Comparison of ENCODE assay signal across 8 cellular contexts in genomic region chr2:216114476-216115223, GRCh38. TPM values are rescaled to one million over a fixed set of nuclear protein-coding genes. Genes with fewer than 3 reads are reported as not detected.
DNase-seq lines count a peak whose midpoint lies in the region; ATAC-seq and TF ChIP-seq lines count a peak whose summit lies in the region.

No MANE protein-coding gene starts in this region.

- peak overlapping the region; percentile 92 for H3K4me2 ChIP-seq in SK-N-SH

- no peak for TF ChIP-seq EP300 in SK-N-SH (IDR thresholded peaks at IDR 0.05; ENCODE audit: borderline replicate concordance in 1 of 2, low read depth in 1 of 2, low read length in 1 of 2)

- peak; percentile 76 to 92 for ATAC-seq in activated naive CD4-positive, alpha-beta T cell treated with anti-CD3 and anti-CD28 coated beads, Interleukin-2, amount 50 U/mL, for 72 hours
- peak; percentile 99 for ATAC-seq in omental fat pad (ENCODE audit: low FRiP score)

- H3K9me3 ChIP-seq in SK-N-SH (no peaks in the 10 kb centered on the region), testis (no peaks in the 10 kb centered on the region)

- peaks cover 92% of the 10 kb centered on the region for H3K79me2 ChIP-seq in SK-N-SH (ENCODE audit: insufficient read depth)

- H3K4me3 ChIP-seq in SK-N-SH (ENCODE audit: low read depth in 2 of 2, low read length in 1 of 2) (peak overlapping the region; percentile 49 to 63), testis (peak overlapping the region; percentile 58 to 71)

- peaks cover 11% of the 10 kb centered on the region for H4K20me1 ChIP-seq in SK-N-SH (ENCODE audit: insufficient read depth)

- H3K36me3 ChIP-seq in SK-N-SH (replicated peaks in 1 of 2; ENCODE audit: control insufficient read depth in 1 of 2, insufficient read depth in 2 of 2, low read length in 1 of 2) = peaks cover 83 to 85% of the 10 kb centered on the region in 2 experiments
- no peaks in the 10 kb centered on the region for H3K36me3 ChIP-seq in testis (ENCODE audit: low read depth, missing control alignments)

- H3K9me2 ChIP-seq in SK-N-SH = no peaks in the 10 kb centered on the region

- H3K27me3 ChIP-seq in SK-N-SH (ENCODE audit: insufficient read depth) (no peaks in the 10 kb centered on the region), testis (no peaks in the 10 kb centered on the region)

- CTCF ChIA-PET in HEK293T (lab: Yijun Ruan, JAX) = interaction anchor here (0.6 to 1.1 kb wide), 10 partner anchors 8 to 1270 kb away, joined by 3 to 10 read pairs (median 3); no protein-coding TSS in a partner anchor
- CTCF ChIA-PET in SK-N-SH (lab: Yijun Ruan, JAX) = interaction anchor here (0.6 to 1.4 kb wide), 13 partner anchors 9 to 770 kb away, joined by 3 to 7 read pairs (median 4); no protein-coding TSS in a partner anchor

- H3K27ac ChIP-seq in SK-N-SH (ENCODE audit: low read depth in 2 of 2, low read length in 1 of 2) = peak overlapping the region; percentile 85 to 97
- H3K27ac ChIP-seq in testis = peak overlapping the region; percentile 82 to 87

- peak; percentile 94 for TF ChIP-seq CTCF in SK-N-SH (IDR thresholded peaks at IDR 0.05)
- peak in 1 of 3 donors; percentile 58 for TF ChIP-seq CTCF in omental fat pad (IDR thresholded peaks at IDR 0.05)
- peak; percentile 89 to 99 (median 98) for TF ChIP-seq CTCF in testis (IDR thresholded peaks at IDR 0.05)

- peaks cover 74 to 95% of the 10 kb centered on the region in 2 donors for H3K36me3 Mint-ChIP-seq in activated naive CD4-positive, alpha-beta T cell treated with anti-CD3 and anti-CD28 coated beads, Interleukin-2, amount 50 U/mL, for 72 hours

- H3K4me1 ChIP-seq in SK-N-SH (ENCODE audit: control insufficient read depth in 1 of 2, insufficient read depth in 2 of 2, low read depth in 1 of 2, low read length in 1 of 2) (peaks cover 38 to 48% of the 10 kb centered on the region in 2 experiments), testis (peaks cover 24% of the 10 kb centered on the region)

- TF ChIP-seq POLR2A in testis (IDR thresholded peaks at IDR 0.05) = no peak

- peak overlapping the region; percentile 38 for H2AFZ ChIP-seq in SK-N-SH (ENCODE audit: low read depth)

- intact Hi-C loops in testis (cut with DNase I; ENCODE audit: low total_unique reads) = loop anchor here (10.0 kb wide), 1 partner anchor 290 kb away; no protein-coding TSS in a partner anchor

- 7% methylated on average over 28 of the region's 28 CpGs for WGBS in SK-N-SH (ENCODE audit: low lambda C conversion rate)
- WGBS in testis, 2 donors = 5 to 8% methylated on average over 28 of the region's 28 CpGs

- peak overlapping the region; percentile 91 to 95 for H3K27ac Mint-ChIP-seq in activated naive CD4-positive, alpha-beta T cell treated with anti-CD3 and anti-CD28 coated beads, Interleukin-2, amount 50 U/mL, for 72 hours

- H3F3A ChIP-seq in SK-N-SH (replicated peaks; ENCODE audit: insufficient read depth) = peaks cover 23% of the 10 kb centered on the region

- DNase-seq in GM04504 (ENCODE audit: low read depth) (peak; percentile 98), HEK293T (ENCODE audit: extremely low spot score) (peak; percentile 98), NCI-H1048 (lab: John Stamatoyannopoulos, UW) (peak; percentile 98), SK-N-SH (peak; percentile 87), glomerular visceral epithelial cell (ENCODE audit: extremely low spot score) (peak; percentile 100), omental fat pad (ENCODE audit: low spot score) (peak; percentile 99), testis (peak; percentile 99)
- peak; percentile 95 to 97 for DNase-seq in activated naive CD4-positive, alpha-beta T cell treated with anti-CD3 and anti-CD28 coated beads, Interleukin-2, amount 50 U/mL, for 72 hours (ENCODE audit: low spot score in 2 of 2)

- no peak for TF ChIP-seq RAD21 in SK-N-SH (IDR thresholded peaks at IDR 0.05; ENCODE audit: low read length)

- peak overlapping the region; percentile 93 for H3K9ac ChIP-seq in SK-N-SH

- POLR2A ChIA-PET in HEK293T (lab: Yijun Ruan, JAX) = interaction anchor here (0.9 kb wide), 1 partner anchor 52 kb away, joined by 3 read pairs; no protein-coding TSS in a partner anchor
- POLR2A ChIA-PET in SK-N-SH (lab: Yijun Ruan, JAX) = interaction anchor here (0.7 to 1.6 kb wide), 4 partner anchors 33 to 384 kb away, joined by 3 to 7 read pairs (median 4); partner anchors contain the start of genes PECR, RPL37A, SMARCAL1 and TMEM169

- no peaks in the 10 kb centered on the region for H3K9me3 Mint-ChIP-seq in activated naive CD4-positive, alpha-beta T cell treated with anti-CD3 and anti-CD28 coated beads, Interleukin-2, amount 50 U/mL, for 72 hours

TF ChIP-seq in HEK293T, 16 proteins besides CTCF, POLR2A, EP300 and RAD21:
- TF ChIP-seq CTBP1 (IDR thresholded peaks at IDR 0.05; ENCODE audit: borderline replicate concordance) (no peak), ZNF384 (IDR thresholded peaks at IDR 0.05) (no peak), L3MBTL2 (conservative IDR thresholded peaks at IDR 0.05) (0 out of 2 replicates have a peak, but pooled peaks have one; percentile 7), FOXA1 (IDR thresholded peaks at IDR 0.05) (no peak), SP1 (IDR thresholded peaks at IDR 0.05) (no peak), NFRKB (IDR thresholded peaks at IDR 0.05) (peak; percentile 49; the same call in 1 of the 2 replicates), SUZ12 (IDR thresholded peaks at IDR 0.05) (no peak)

TF ChIP-seq in SK-N-SH, 30 proteins besides CTCF, POLR2A, EP300 and RAD21 (continues in another document):
- no peak for TF ChIP-seq GATA2 (CRISPR knock-in tag; IDR thresholded peaks at IDR 0.05)
- no peak for TF ChIP-seq RFX5 (IDR thresholded peaks at IDR 0.05; ENCODE audit: low read length)
- no peak for TF ChIP-seq MEF2A (IDR thresholded peaks at IDR 0.05; ENCODE audit: borderline replicate concordance, low read depth)
- TF ChIP-seq NRF1 (IDR thresholded peaks at IDR 0.05; ENCODE audit: low read depth, low read length) = peak; percentile 98
- TF ChIP-seq SIN3A (IDR thresholded peaks at IDR 0.05; ENCODE audit: borderline replicate concordance, low read depth, low read length) = no peak
- TF ChIP-seq RCOR1 (IDR thresholded peaks at IDR 0.05; ENCODE audit: low read length) = peak; percentile 39; the same call in 1 of the 2 replicates
- no peak for TF ChIP-seq USF2 (IDR thresholded peaks at IDR 0.05; ENCODE audit: borderline replicate concordance, low read depth, low read length)
- no peak for TF ChIP-seq FOSL2 (IDR thresholded peaks at IDR 0.05; ENCODE audit: borderline replicate concordance, low read depth)
- peak; percentile 89 for TF ChIP-seq MXI1 (IDR thresholded peaks at IDR 0.05; ENCODE audit: low read depth, low read length)
- peak; percentile 91 for TF ChIP-seq YY1 (IDR thresholded peaks at IDR 0.05; ENCODE audit: low read depth)
- TF ChIP-seq EZH2phosphoT487 (IDR thresholded peaks at IDR 0.05; ENCODE audit: borderline replicate concordance, low read depth) = no peak
- TF ChIP-seq CHD2 (IDR thresholded peaks at IDR 0.05; ENCODE audit: low read length, partially characterized antibody) = peak; percentile 70
- TF ChIP-seq GABPA (IDR thresholded peaks at IDR 0.05; ENCODE audit: low read depth) = no peak
- TF ChIP-seq TAF1 (IDR thresholded peaks at IDR 0.05; ENCODE audit: borderline replicate concordance, low read depth, low read length) = peak; percentile 77; the same call in 1 of the 2 replicates
- TF ChIP-seq TCF12 (IDR thresholded peaks at IDR 0.05) = no peak
- TF ChIP-seq SMC3 (IDR thresholded peaks at IDR 0.05; ENCODE audit: low read depth, low read length) = no peak
- TF ChIP-seq POLR2AphosphoS5 (IDR thresholded peaks at IDR 0.05; ENCODE audit: low read depth, low read length) = peak; percentile 88; the same call in 1 of the 2 replicates
- no peak for TF ChIP-seq NFIC (IDR thresholded peaks at IDR 0.05; ENCODE audit: borderline replicate concordance)
- TF ChIP-seq MAX (IDR thresholded peaks at IDR 0.05; ENCODE audit: low read depth) = peak; percentile 78; the same call in 1 of the 2 replicates
- TF ChIP-seq FOXJ3 (CRISPR knock-in tag; IDR thresholded peaks at IDR 0.05) = no peak
- no peak for TF ChIP-seq ELF1 (IDR thresholded peaks at IDR 0.05)

RNA-seq across cellular contexts. Expression of gene XRCC5, which starts 5.5 kb away (rescaled TPM):
- polyA plus RNA-seq in SK-N-SH (2012; rRNA removed) (125 and 167 TPM in 2 replicates), testis (ENCODE audit: insufficient read depth, low read depth, low replicate concordance) (145 TPM)
- polyA plus RNA-seq in SK-N-SH (2012; cell fraction: cytosol; rRNA removed) = 160 and 162 TPM in 2 replicates
- polyA plus RNA-seq in SK-N-SH (2012; cell fraction: nucleus; rRNA removed) = 124 and 210 TPM in 2 replicates
- total RNA-seq in activated naive CD4-positive, alpha-beta T cell treated with anti-CD3 and anti-CD28 coated beads, Interleukin-2, amount 50 U/mL, for 72 hours = 100 to 1,000 TPM; 487 to 501 TPM
- total RNA-seq in omental fat pad (100 to 1,000 TPM; 112 to 153 (median 143) TPM), testis (100 to 1,000 TPM; 132 to 133 TPM)

RNA-seq across cellular contexts. Expression of gene TMEM169, which starts 32.9 kb away (rescaled TPM):
- polyA plus RNA-seq in SK-N-SH (2012; rRNA removed) (0.30 and 0.47 TPM in 2 replicates), testis (ENCODE audit: insufficient read depth, low read depth, low replicate concordance) (1.0 TPM)
- polyA plus RNA-seq in SK-N-SH (2012; cell fraction: cytosol; rRNA removed) = 0.31 and 0.47 TPM in 2 replicates
- polyA plus RNA-seq in SK-N-SH (2012; cell fraction: nucleus; rRNA removed) = 0.02 and 0.19 TPM in 2 replicates
- total RNA-seq in activated naive CD4-positive, alpha-beta T cell treated with anti-CD3 and anti-CD28 coated beads, Interleukin-2, amount 50 U/mL, for 72 hours = 1 to 10 TPM; 1.7 to 1.8 TPM
- total RNA-seq in omental fat pad (1 to 10 TPM in 1 of 4 donors, under 1 TPM in 3; 0.36 to 1.6 (median 0.70) TPM), testis (under 1 TPM; 0.31 to 0.37 TPM)

RNA-seq across cellular contexts. Expression of gene PECR, which starts 33.0 kb away (rescaled TPM):
- polyA plus RNA-seq in SK-N-SH (2012; rRNA removed) (18.6 and 20.9 TPM in 2 replicates), testis (ENCODE audit: insufficient read depth, low read depth, low replicate concordance) (3.0 TPM)
- 17.8 and 20.0 TPM in 2 replicates for polyA plus RNA-seq in SK-N-SH (2012; cell fraction: cytosol; rRNA removed)
- polyA plus RNA-seq in SK-N-SH (2012; cell fraction: nucleus; rRNA removed) = 13.8 and 15.3 TPM in 2 replicates
- 10 to 100 TPM; 25.4 to 34.0 TPM for total RNA-seq in activated naive CD4-positive, alpha-beta T cell treated with anti-CD3 and anti-CD28 coated beads, Interleukin-2, amount 50 U/mL, for 72 hours
- total RNA-seq in omental fat pad (10 to 100 TPM; 18.5 to 57.9 (median 24.2) TPM), testis (1 to 10 TPM; 3.0 to 4.0 TPM)

Comparison
In these comparisons a context has a peak if more than half of its experiments do, and no peak if none do; other contexts are left out.
1. Peak in every context shown above with its lines: DNase-seq, ATAC-seq, H3K4me3 ChIP-seq and H3K27ac ChIP-seq.